ENCODE assay signal across 35 cellular contexts in genomic region chr7:4758791-4759190, GRCh38.
"Had no signal": no experiment of that assay in that cellular context is flagged by ENCODE, and none has a peak within 500 bp of the region (broad histone marks: within the 10 kb centered on the region; RNA-seq: fewer than 3 reads in every experiment).

No MANE protein-coding gene starts in this region.

- H3K27me3 ChIP-seq: adrenal gland, body of pancreas, brain microvascular endothelial cell, breast epithelium had no signal

- H3K27ac Mint-ChIP-seq: activated B cell treated with CpG ODN at 0.5 μM for 24 hours; activated CD4-positive, alpha-beta memory T cell treated with anti-CD3 and anti-CD28 coated beads for 36 hours; activated CD4-positive, alpha-beta T cell treated with anti-CD3 and anti-CD28 coated beads, Interleukin-2, amount 10 ng/mL, durations not matched to agents 24 days and 14 days; activated CD8-positive, alpha-beta T cell treated with anti-CD3 and anti-CD28 coated beads for 36 hours; activated naive CD4-positive, alpha-beta T cell treated with anti-CD3 and anti-CD28 coated beads for 36 hours; activated naive CD4-positive, alpha-beta T cell treated with anti-CD3 and anti-CD28 coated beads, Interleukin-2, amount 50 U/mL, for 72 hours; activated naive CD8-positive, alpha-beta T cell treated with anti-CD3 and anti-CD28 coated beads for 36 hours; activated T-cell treated with anti-CD3 and anti-CD28 coated beads, Interleukin-2, amount 50 U/mL, for 72 hours; activated T-helper 1 cell treated with anti-CD3 and anti-CD28 coated beads, Interleukin-12 subunit alpha, Interleukin-12 subunit beta, Interleukin-2, Interleukin-4 antibody, amounts not matched to agents 30 ng/mL and 10 ng/mL and 1 ng/mL, durations not matched to agents 14 hours and 24 hours and 36 hours; activated T-helper 17 cell treated with anti-CD3 and anti-CD28 coated beads, Interleukin-2, amount 50 U/mL, for 72 hours; T-helper 1 cell treated with Interleukin-12 subunit alpha and Interleukin-12 subunit beta and Interleukin-4 antibody, amounts not matched to agents 30 μg/mL and 1 μg/mL, for 36 hours; T-helper 2 cell treated with Interferon-gamma antibody and Interleukin-4, amounts not matched to agents 5 μg/mL and 100 μg/mL, for 36 hours had no signal

- H3K27me3 Mint-ChIP-seq: activated B cell treated with CpG ODN at 0.5 μM for 24 hours; activated CD4-positive, alpha-beta memory T cell treated with anti-CD3 and anti-CD28 coated beads for 36 hours; activated CD4-positive, alpha-beta T cell treated with anti-CD3 and anti-CD28 coated beads, Interleukin-2, amount 10 ng/mL, durations not matched to agents 24 days and 14 days; activated CD8-positive, alpha-beta T cell treated with anti-CD3 and anti-CD28 coated beads for 36 hours; activated naive CD8-positive, alpha-beta T cell treated with anti-CD3 and anti-CD28 coated beads for 36 hours; activated T-helper 17 cell treated with anti-CD3 and anti-CD28 coated beads, Interleukin-2, amount 50 U/mL, for 72 hours had no signal

- H3K27ac ChIP-seq: adrenal gland, body of pancreas, brain microvascular endothelial cell, breast epithelium, VCaP had no signal

- H3K4me1 ChIP-seq: adrenal gland, body of pancreas, breast epithelium had no signal

- H3K9me3 ChIP-seq: adrenal gland, body of pancreas, breast epithelium had no signal

- H3K9me3 Mint-ChIP-seq: activated B cell treated with CpG ODN at 0.5 μM for 24 hours; activated CD4-positive, alpha-beta memory T cell treated with anti-CD3 and anti-CD28 coated beads for 36 hours; activated CD4-positive, alpha-beta T cell treated with anti-CD3 and anti-CD28 coated beads, Interleukin-2, amount 10 ng/mL, durations not matched to agents 24 days and 14 days; activated CD8-positive, alpha-beta T cell treated with anti-CD3 and anti-CD28 coated beads for 36 hours; activated naive CD4-positive, alpha-beta T cell treated with anti-CD3 and anti-CD28 coated beads for 36 hours; activated naive CD4-positive, alpha-beta T cell treated with anti-CD3 and anti-CD28 coated beads, Interleukin-2, amount 50 U/mL, for 72 hours; activated naive CD8-positive, alpha-beta T cell treated with anti-CD3 and anti-CD28 coated beads for 36 hours; activated T-cell treated with anti-CD3 and anti-CD28 coated beads, Interleukin-2, amount 50 U/mL, for 4 hours; activated T-cell treated with anti-CD3 and anti-CD28 coated beads, Interleukin-2, amount 50 U/mL, for 72 hours; activated T-helper 1 cell treated with anti-CD3 and anti-CD28 coated beads, Interleukin-12 subunit alpha, Interleukin-12 subunit beta, Interleukin-2, Interleukin-4 antibody, amounts not matched to agents 30 ng/mL and 10 ng/mL and 1 ng/mL, durations not matched to agents 14 hours and 24 hours and 36 hours; activated T-helper 17 cell treated with anti-CD3 and anti-CD28 coated beads, Interleukin-2, amount 50 U/mL, for 72 hours; T-helper 1 cell treated with Interleukin-12 subunit alpha and Interleukin-12 subunit beta and Interleukin-4 antibody, amounts not matched to agents 30 μg/mL and 1 μg/mL, for 36 hours; T-helper 2 cell treated with Interferon-gamma antibody and Interleukin-4, amounts not matched to agents 5 μg/mL and 100 μg/mL, for 36 hours had no signal

- H3K4me3 ChIP-seq: adrenal gland, body of pancreas, breast epithelium had no signal

- DNase-seq: activated B cell treated with CpG ODN at 0.5 μM for 24 hours; activated CD4-positive, alpha-beta memory T cell treated with anti-CD3 and anti-CD28 coated beads for 36 hours; activated CD4-positive, alpha-beta T cell treated with anti-CD3 and anti-CD28 coated beads for 4 hours; activated CD4-positive, alpha-beta T cell treated with anti-CD3 and anti-CD28 coated beads, Interleukin-2, amount 10 ng/mL, durations not matched to agents 24 days and 14 days; activated CD4-positive, alpha-beta T cell treated with anti-CD3 and anti-CD28 coated beads, Interleukin-2, amount 50 U/mL, for 1 hour; activated CD4-positive, alpha-beta T cell treated with anti-CD3 and anti-CD28 coated beads, Interleukin-2, amount 50 U/mL, for 4 hours; activated CD4-positive, CD25-positive, alpha-beta regulatory T cell treated with anti-CD3 and anti-CD28 coated beads, Interleukin-2, amount 50 U/mL, for 72 hours; activated CD8-positive, alpha-beta memory T cell treated with anti-CD3 and anti-CD28 coated beads, Interleukin-2, amount 50 U/mL, for 4 hours; activated CD8-positive, alpha-beta T cell treated with anti-CD3 and anti-CD28 coated beads for 36 hours; activated effector memory CD4-positive, alpha-beta T cell treated with anti-CD3 and anti-CD28 coated beads, Interleukin-2, amount 50 U/mL, for 16 hours; activated gamma-delta T cell treated with Interleukin-2 at 50 U/mL for 16 hours; activated naive CD4-positive, alpha-beta T cell; activated naive CD4-positive, alpha-beta T cell treated with anti-CD3 and anti-CD28 coated beads for 36 hours; activated naive CD4-positive, alpha-beta T cell treated with anti-CD3 and anti-CD28 coated beads, Interleukin-2, amount 50 U/mL, for 16 hours; activated naive CD8-positive, alpha-beta T cell treated with anti-CD3 and anti-CD28 coated beads for 36 hours; activated T-cell treated with anti-CD3 and anti-CD28 coated beads for 4 hours; activated T-cell treated with anti-CD3 and anti-CD28 coated beads, Interleukin-2, amount 50 U/mL, for 1 hour; activated T-cell treated with anti-CD3 and anti-CD28 coated beads, Interleukin-2, amount 50 U/mL, for 4 hours; activated T-cell treated with anti-CD3 and anti-CD28 coated beads, Interleukin-2, amount 50 U/mL, for 72 hours; adrenal gland; amniotic stem cell; aorta; body of pancreas; brain microvascular endothelial cell; central memory CD4-positive, alpha-beta T cell; T-helper 1 cell; T-helper 2 cell; T-helper 9 cell had no signal

- H3K4me3 Mint-ChIP-seq: activated B cell treated with CpG ODN at 0.5 μM for 24 hours; activated CD4-positive, alpha-beta memory T cell treated with anti-CD3 and anti-CD28 coated beads for 36 hours; activated CD4-positive, alpha-beta T cell treated with anti-CD3 and anti-CD28 coated beads, Interleukin-2, amount 10 ng/mL, durations not matched to agents 24 days and 14 days; activated CD8-positive, alpha-beta T cell treated with anti-CD3 and anti-CD28 coated beads for 36 hours; activated naive CD4-positive, alpha-beta T cell treated with anti-CD3 and anti-CD28 coated beads for 36 hours; activated naive CD8-positive, alpha-beta T cell treated with anti-CD3 and anti-CD28 coated beads for 36 hours; activated T-cell treated with anti-CD3 and anti-CD28 coated beads, Interleukin-2, amount 50 U/mL, for 4 hours; activated T-cell treated with anti-CD3 and anti-CD28 coated beads, Interleukin-2, amount 50 U/mL, for 72 hours; activated T-helper 1 cell treated with anti-CD3 and anti-CD28 coated beads, Interleukin-12 subunit alpha, Interleukin-12 subunit beta, Interleukin-2, Interleukin-4 antibody, amounts not matched to agents 30 ng/mL and 10 ng/mL and 1 ng/mL, durations not matched to agents 14 hours and 24 hours and 36 hours; activated T-helper 17 cell treated with anti-CD3 and anti-CD28 coated beads, Interleukin-2, amount 50 U/mL, for 72 hours; T-helper 1 cell treated with Interleukin-12 subunit alpha and Interleukin-12 subunit beta and Interleukin-4 antibody, amounts not matched to agents 30 μg/mL and 1 μg/mL, for 36 hours; T-helper 2 cell treated with Interferon-gamma antibody and Interleukin-4, amounts not matched to agents 5 μg/mL and 100 μg/mL, for 36 hours had no signal

- H3K4me1 Mint-ChIP-seq: activated CD4-positive, alpha-beta T cell treated with anti-CD3 and anti-CD28 coated beads, Interleukin-2, amount 10 ng/mL, durations not matched to agents 24 days and 14 days; activated naive CD8-positive, alpha-beta T cell treated with anti-CD3 and anti-CD28 coated beads for 36 hours; activated T-helper 17 cell treated with anti-CD3 and anti-CD28 coated beads, Interleukin-2, amount 50 U/mL, for 72 hours had no signal

- ATAC-seq: activated CD8-positive, alpha-beta T cell treated with anti-CD3 and anti-CD28 coated beads for 36 hours; activated naive CD4-positive, alpha-beta T cell treated with anti-CD3 and anti-CD28 coated beads, Interleukin-2, amount 50 U/mL, for 72 hours; activated T-cell treated with anti-CD3 and anti-CD28 coated beads, Interleukin-2, amount 50 U/mL, for 4 hours; activated T-cell treated with anti-CD3 and anti-CD28 coated beads, Interleukin-2, amount 50 U/mL, for 72 hours; activated T-helper 17 cell treated with anti-CD3 and anti-CD28 coated beads, Interleukin-2, amount 50 U/mL, for 72 hours; body of pancreas had no signal
